ENCODE assay signal across 8 cellular contexts in genomic region chr5:139562847-139563246, GRCh38. TPM values are rescaled to one million over a fixed set of nuclear protein-coding genes. Genes with fewer than 3 reads are reported as not detected.
DNase-seq lines count a peak whose midpoint lies in the region; ATAC-seq and TF ChIP-seq lines count a peak whose summit lies in the region.

No MANE protein-coding gene starts in this region.

- H3K27ac Mint-ChIP-seq in chondrocyte (ENCODE audit: unreplicated experiment) (peak overlapping the region; percentile 95), naive B cell (peak overlapping the region in 5 of 6 donors; percentile 9 to 97 (median 89))

- ATAC-seq in naive B cell (ENCODE audit: low read depth in 2 of 2) (no peak), HG03439 (IDR thresholded peaks at IDR 0.05; ENCODE audit: unreplicated experiment) (no peak), GM19452 (IDR thresholded peaks at IDR 0.05; ENCODE audit: unreplicated experiment) (no peak)

- H3K4me1 Mint-ChIP-seq in chondrocyte (ENCODE audit: low read depth), result peaks cover 52% of the 10 kb centered on the region
- H3K4me1 Mint-ChIP-seq in naive B cell, result peaks cover 29 to 66% (median 44%) of the 10 kb centered on the region in 3 donors

- H3K9me3 Mint-ChIP-seq in chondrocyte (ENCODE audit: low read depth), result no peaks in the 10 kb centered on the region
- no peaks in the 10 kb centered on the region for H3K9me3 Mint-ChIP-seq in naive B cell

- H3K4me3 Mint-ChIP-seq in chondrocyte (ENCODE audit: unreplicated experiment) (peak overlapping the region; percentile 87), naive B cell (peak overlapping the region; percentile 89 to 100 (median 94))

- H3K27me3 Mint-ChIP-seq in chondrocyte (ENCODE audit: low read depth) (no peaks in the 10 kb centered on the region), naive B cell (no peaks in the 10 kb centered on the region)

- H3K36me3 Mint-ChIP-seq in chondrocyte (ENCODE audit: low read depth) (no peaks in the 10 kb centered on the region), naive B cell (no peaks in the 10 kb centered on the region)

- peak overlapping the region; percentile 83 for H3K4me3 ChIP-seq in AG10803 (ENCODE audit: low read length)
- peak overlapping the region; percentile 84 for H3K4me3 ChIP-seq in Jurkat, Clone E6-1 (ENCODE audit: low read length)

- DNase-seq in AG10803 (ENCODE audit: low read depth), result no peak
- DNase-seq in Jurkat, Clone E6-1 (ENCODE audit: low read depth, low spot score), result no peak
- no peak for DNase-seq in chondrocyte (ENCODE audit: low spot score)
- no peak for DNase-seq in naive B cell
- DNase-seq in NCI-H1105 treated with DMSO at 0.1 percent for 48 hours (lab: John Stamatoyannopoulos, UW), result no peak
- DNase-seq in AG08395 (ENCODE audit: low spot score), result no peak

- TF ChIP-seq CTCF in AG10803 (conservative IDR thresholded peaks at IDR 0.05; ENCODE audit: low read length) (no peak), chondrocyte (IDR thresholded peaks at IDR 0.05) (no peak)

RNA-seq across cellular contexts. Expression of gene UBE2D2, which starts 1.7 kb away (rescaled TPM):
- polyA plus RNA-seq in Jurkat, Clone E6-1 (2012; ENCODE audit: insufficient read depth, insufficient read length), result 186 TPM
- total RNA-seq in chondrocyte, result 110 to 129 TPM (median 117 TPM) in 3 replicates
- 100 to 1,000 TPM; 374 to 562 (median 427) TPM for polyA plus RNA-seq in naive B cell (ENCODE audit: low read depth in 6 of 6)
